9 cellular contexts compared by ENCODE assay signal in the genomic region with DNA sequence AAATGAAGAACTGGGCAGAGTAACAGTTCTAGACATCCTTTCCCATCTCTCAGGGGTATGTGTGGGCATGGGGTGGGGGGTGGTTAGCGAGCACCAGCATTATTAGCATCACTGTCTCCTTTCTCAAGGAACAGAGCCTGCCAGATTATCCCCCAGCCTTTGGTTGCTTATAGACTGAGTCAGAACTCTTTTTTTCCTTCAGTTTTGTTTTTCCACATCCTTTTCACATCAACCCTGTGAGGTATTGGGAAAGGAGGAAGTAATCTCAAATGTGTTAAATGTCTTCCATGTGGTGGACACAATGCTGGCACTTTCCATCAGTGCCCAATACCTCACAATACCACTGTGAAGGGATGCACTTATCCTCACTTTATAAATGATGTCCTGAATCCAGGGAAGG. TPM values are rescaled to one million over a fixed set of nuclear protein-coding genes. Genes with fewer than 3 reads are reported as not detected.
"Had no signal": no experiment of that assay in that cellular context is flagged by ENCODE, and none has a peak within 500 bp of the region (broad histone marks: within the 10 kb centered on the region; RNA-seq: fewer than 3 reads in every experiment).

No MANE protein-coding gene starts in this region.

- H3K9me3 ChIP-seq: HAP-1 had no signal

- H2AFZ ChIP-seq: GM23338 had no signal

- H3K4me3 ChIP-seq: GM23338, HAP-1, K562 had no signal

- ATAC-seq: GM23338, HCT116, K562 had no signal

- H3K36me3 ChIP-seq: HAP-1 had no signal

- H3K27ac ChIP-seq: HL-60 had no signal

- H3K4me2 ChIP-seq: GM23338 had no signal

- H3K4me1 ChIP-seq: HAP-1 had no signal

- DNase-seq: H7, HFFc6, IMR-90, KG1 had no signal

RNA-seq across cellular contexts. Expression of a gene that starts 3.1 kb away (rescaled TPM):
- total RNA-seq: HFFc6, IMR-90, K562 had no signal
- polyA plus RNA-seq: IMR-90, K562 had no signal
